Comparison of ENCODE assay signal across 9 cellular contexts in the genomic region with DNA sequence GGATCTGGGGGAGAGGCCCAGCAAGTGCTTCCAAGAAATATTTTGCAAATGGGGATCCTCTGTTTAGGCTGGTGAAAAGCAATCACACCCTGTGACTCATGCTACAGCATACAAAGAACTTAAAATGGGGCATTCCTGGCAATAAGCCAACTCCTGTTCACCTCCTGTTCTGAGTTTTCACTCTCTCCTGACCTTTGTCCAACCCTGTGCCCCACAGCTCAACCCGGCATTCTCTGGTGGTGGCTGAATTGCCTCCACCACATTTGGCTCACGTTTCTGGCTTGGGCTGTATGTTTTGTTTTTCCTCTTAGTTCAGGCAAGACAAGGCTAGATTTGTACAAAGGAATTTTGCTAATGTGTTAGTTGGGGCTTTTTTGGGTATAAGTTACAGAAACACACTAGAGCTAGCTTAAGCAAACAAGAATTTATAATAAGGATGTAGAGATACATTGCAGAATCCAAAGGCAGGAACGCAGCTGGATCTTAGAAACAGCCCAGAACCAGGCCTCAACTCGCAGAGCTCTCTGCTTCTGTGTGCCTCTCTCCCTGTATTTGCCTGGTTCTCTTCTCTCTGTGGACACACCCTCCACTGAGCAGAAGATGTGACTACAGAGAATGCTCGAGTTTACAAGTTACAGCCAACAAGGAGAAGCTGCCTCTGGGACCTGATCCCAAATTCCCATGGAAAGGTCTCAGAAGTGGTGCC. TPM values are rescaled to one million over a fixed set of nuclear protein-coding genes. Genes with fewer than 3 reads are reported as not detected.
DNase-seq lines count a peak whose midpoint lies in the region; ATAC-seq and TF ChIP-seq lines count a peak whose summit lies in the region.
"Had no signal": no experiment of that assay in that cellular context is flagged by ENCODE, and none has a peak within 500 bp of the region (broad histone marks: within the 10 kb centered on the region; RNA-seq: fewer than 3 reads in every experiment).

No MANE protein-coding gene starts in this region.

- H3K27ac Mint-ChIP-seq in effector memory CD8-positive, alpha-beta T cell: no peak overlapping the region
- H3K27ac Mint-ChIP-seq: activated naive CD4-positive, alpha-beta T cell treated with anti-CD3 and anti-CD28 coated beads, Interleukin-2, amount 50 U/mL, for 24 hours had no signal

- H3K9me2 ChIP-seq in Karpas-422 (replicated peaks; ENCODE audit: insufficient read depth, low read length): no peaks in the 10 kb centered on the region

- peak; percentile 43 for ATAC-seq in left ventricle myocardium superior
- no peak for ATAC-seq in effector memory CD8-positive, alpha-beta T cell (replicated peaks)

- no peaks in the 10 kb centered on the region for H3K27me3 ChIP-seq in stomach smooth muscle (ENCODE audit: control insufficient read depth in 1 of 2, insufficient read depth in 2 of 2, low read length in 2 of 2)
- H3K27me3 ChIP-seq in BE2C: no peaks in the 10 kb centered on the region
- H3K27me3 ChIP-seq in Karpas-422 (ENCODE audit: low read length): no peaks in the 10 kb centered on the region

- H3K4me3 Mint-ChIP-seq in effector memory CD8-positive, alpha-beta T cell: no peak overlapping the region
- H3K4me3 Mint-ChIP-seq: activated naive CD4-positive, alpha-beta T cell treated with anti-CD3 and anti-CD28 coated beads, Interleukin-2, amount 50 U/mL, for 24 hours had no signal

- peaks cover 13 to 34% of the 10 kb centered on the region in 2 donors for H3K36me3 ChIP-seq in stomach smooth muscle (ENCODE audit: control insufficient read depth in 2 of 2, insufficient read depth in 2 of 2, low read length in 2 of 2)
- H3K36me3 ChIP-seq in BE2C: peaks cover 4% of the 10 kb centered on the region
- peaks cover 10% of the 10 kb centered on the region for H3K36me3 ChIP-seq in Karpas-422 (ENCODE audit: insufficient read depth, low read length)

- H3K9ac ChIP-seq in stomach smooth muscle (ENCODE audit: low read length in 2 of 2) (peak overlapping the region in 1 of 2 donors; percentile 29), Karpas-422 (ENCODE audit: low read length) (no peak overlapping the region)

- peaks cover 3 to 5% of the 10 kb centered on the region in 2 donors for H3K4me1 Mint-ChIP-seq in effector memory CD8-positive, alpha-beta T cell (ENCODE audit: low read depth in 2 of 2)

- H3K9me3 ChIP-seq in stomach smooth muscle (ENCODE audit: control insufficient read depth in 2 of 2, low read length in 2 of 2) (no peaks in the 10 kb centered on the region), BE2C (no peaks in the 10 kb centered on the region), Karpas-422 (ENCODE audit: low read length) (no peaks in the 10 kb centered on the region)

- H3K4me3 ChIP-seq in HFF-Myc (replicated peaks; ENCODE audit: low read depth, low read length): no peak overlapping the region
- peak overlapping the region in 1 of 2 donors; percentile 15 for H3K4me3 ChIP-seq in stomach smooth muscle (ENCODE audit: low read length in 2 of 2)
- no peak overlapping the region for H3K4me3 ChIP-seq in BE2C (ENCODE audit: low read depth, low read length)
- H3K4me3 ChIP-seq in Karpas-422 (ENCODE audit: low read length): no peak overlapping the region

- H4K20me1 ChIP-seq in Karpas-422 (ENCODE audit: insufficient read depth, low read depth, low read length): no peaks in the 10 kb centered on the region

- intact Hi-C loops in left ventricle myocardium superior (cut with micrococcal nuclease): no loop called here

- no peak overlapping the region for H3K4me2 ChIP-seq in Karpas-422 (ENCODE audit: low read depth, low read length, poor library complexity, severe bottlenecking)

- H3K27me3 Mint-ChIP-seq in effector memory CD8-positive, alpha-beta T cell: no peaks in the 10 kb centered on the region
- H3K27me3 Mint-ChIP-seq: activated naive CD4-positive, alpha-beta T cell treated with anti-CD3 and anti-CD28 coated beads, Interleukin-2, amount 50 U/mL, for 24 hours had no signal

- peaks cover 17% of the 10 kb centered on the region for H3K4me1 ChIP-seq in stomach smooth muscle (ENCODE audit: control insufficient read depth, insufficient read depth, low read length)
- peaks cover 9% of the 10 kb centered on the region for H3K4me1 ChIP-seq in BE2C
- H3K4me1 ChIP-seq in Karpas-422 (ENCODE audit: low read length): no peaks in the 10 kb centered on the region

- TF ChIP-seq CTCF in HFF-Myc (IDR thresholded peaks at IDR 0.05; ENCODE audit: low read depth, low read length, missing control alignments) (no peak), BE2C (IDR thresholded peaks at IDR 0.05; ENCODE audit: low read depth, low read length) (no peak)

- H3K79me2 ChIP-seq in Karpas-422 (ENCODE audit: low read length): no peaks in the 10 kb centered on the region; the same call in 1 of the 2 replicates

- DNase-seq in HFF-Myc (ENCODE audit: extremely low read depth, low read depth): peak; percentile 78
- peak; percentile 86 for DNase-seq in amniotic epithelial cell (ENCODE audit: low read depth)
- DNase-seq in left ventricle myocardium superior: no peak
- DNase-seq in BE2C: no peak
- no peak for DNase-seq in Karpas-422
- DNase-seq in effector memory CD8-positive, alpha-beta T cell: no peak
- no peak for DNase-seq in NCI-H2107 (lab: John Stamatoyannopoulos, UW)

- no peak overlapping the region for H2AFZ ChIP-seq in Karpas-422 (ENCODE audit: low read length)

- H3K27ac ChIP-seq in stomach smooth muscle (ENCODE audit: low read length) (peak overlapping the region; percentile 70), Karpas-422 (ENCODE audit: low read length) (no peak overlapping the region)

- no peaks in the 10 kb centered on the region for H3K9me3 Mint-ChIP-seq in effector memory CD8-positive, alpha-beta T cell
- H3K9me3 Mint-ChIP-seq: activated naive CD4-positive, alpha-beta T cell treated with anti-CD3 and anti-CD28 coated beads, Interleukin-2, amount 50 U/mL, for 24 hours had no signal

- peaks cover 31% of the 10 kb centered on the region for H3K36me3 Mint-ChIP-seq in effector memory CD8-positive, alpha-beta T cell (ENCODE audit: insufficient read depth)

RNA-seq across cellular contexts. Expression of gene ABCC10, which starts 9.4 kb away (rescaled TPM):
- 11.5 TPM for total RNA-seq in left ventricle myocardium superior
- 27.6 TPM for polyA plus RNA-seq in BE2C (2012; ENCODE audit: insufficient read depth, insufficient read length, low read depth)
- 33.5 and 44.4 TPM in 2 replicates for total RNA-seq in Karpas-422 (2014; rRNA removed; shearing (Covaris generic); ENCODE audit: low replicate concordance)

RNA-seq across cellular contexts. Expression of gene DLK2, which starts 18.6 kb away (rescaled TPM):
- 1.2 TPM for total RNA-seq in left ventricle myocardium superior
- 0.69 TPM for polyA plus RNA-seq in BE2C (2012; ENCODE audit: insufficient read depth, insufficient read length, low read depth)
- 1.5 and 3.1 TPM in 2 replicates for total RNA-seq in Karpas-422 (2014; rRNA removed; shearing (Covaris generic); ENCODE audit: low replicate concordance)

RNA-seq across cellular contexts. Expression of gene TJAP1, which starts 40.6 kb away (rescaled TPM):
- total RNA-seq in left ventricle myocardium superior: 23.2 TPM
- polyA plus RNA-seq in BE2C (2012; ENCODE audit: insufficient read depth, insufficient read length, low read depth): 53.9 TPM
- 16.3 and 17.3 TPM in 2 replicates for total RNA-seq in Karpas-422 (2014; rRNA removed; shearing (Covaris generic); ENCODE audit: low replicate concordance)

Comparison
In these comparisons a context has a peak if more than half of its experiments do, and no peak if none do; other contexts are left out.
1. DNase-seq: peak in HFF-Myc (single experiment) and amniotic epithelial cell (single experiment); none in left ventricle myocardium superior (single experiment), BE2C (single experiment), Karpas-422 (single experiment), effector memory CD8-positive, alpha-beta T cell (0 of 3) and NCI-H2107 (single experiment).